In genomic region chr4:6042293-6043063, GRCh38 we compare ENCODE assay signal across 24 cellular contexts. TPM values are rescaled to one million over a fixed set of nuclear protein-coding genes. Genes with fewer than 3 reads are reported as not detected.
DNase-seq lines count a peak whose midpoint lies in the region; ATAC-seq, FAIRE-seq and TF ChIP-seq lines count a peak whose summit lies in the region.
"Had no signal": no experiment of that assay in that cellular context is flagged by ENCODE, and none has a peak within 500 bp of the region (broad histone marks: within the 10 kb centered on the region; RNA-seq: fewer than 3 reads in every experiment).

No MANE protein-coding gene starts in this region.

- no peak for TF ChIP-seq POLR2A in H1 (IDR thresholded peaks at IDR 0.05; ENCODE audit: control extremely low read depth in 1 of 2, low read depth in 2 of 2, low read length in 2 of 2)
- no peak for TF ChIP-seq POLR2A in esophagus muscularis mucosa (IDR thresholded peaks at IDR 0.05; ENCODE audit: low read depth)

- peak; percentile 57 for DNase-seq in activated CD8-positive, alpha-beta memory T cell treated with anti-CD3 and anti-CD28 coated beads, Interleukin-2, amount 10 ng/mL, durations not matched to agents 7 days and 5 days
- no peak for DNase-seq in activated CD8-positive, alpha-beta memory T cell treated with anti-CD3 and anti-CD28 coated beads, Interleukin-2, amount 50 U/mL, for 4 hours
- peak; percentile 26 for DNase-seq in activated CD4-positive, alpha-beta memory T cell treated with anti-CD3 and anti-CD28 coated beads for 36 hours
- no peak for DNase-seq in H1 (ENCODE audit: low read depth in 1 of 2, low spot score in 2 of 2)
- DNase-seq in stimulated activated naive CD8-positive, alpha-beta T cell treated with anti-CD3 and anti-CD28 coated beads, Interleukin-15, amount 100 ng/mL, for 72 hours, result no peak
- DNase-seq in esophagus muscularis mucosa (ENCODE audit: extremely low spot score), result no peak
- no peak for DNase-seq in OCI-M1 (lab: John Stamatoyannopoulos, UW)
- DNase-seq: EL, GF-D8, KBM-7, MM.1S, NCI-H1048, NCI-H1436, NCI-H187 treated with DMSO at 0.1 percent for 48 hours, NCI-H2227 treated with DMSO at 0.1 percent for 48 hours, NCI-H510A, NCI-H748 treated with DMSO at 0.1 percent for 48 hours, SIG-M5, SK-N-SH had no signal

- no peak overlapping the region for H3K14ac ChIP-seq in H1 (ENCODE audit: insufficient read length)

- no peak for TF ChIP-seq CTCF in H1 (IDR thresholded peaks at IDR 0.05; ENCODE audit: control extremely low read depth in 1 of 3, insufficient read depth in 1 of 3, low read depth in 1 of 3, low read length in 3 of 3)
- TF ChIP-seq CTCF in esophagus muscularis mucosa (IDR thresholded peaks at IDR 0.05), result no peak

- H3K18ac ChIP-seq in H1 (ENCODE audit: extremely low read depth, low read length), result no peak overlapping the region

- peaks cover 0 to 4% of the 10 kb centered on the region in 2 experiments for H4K20me1 ChIP-seq in H1 (replicated peaks in 1 of 2; ENCODE audit: control insufficient read depth in 1 of 2, insufficient read depth in 2 of 2, low read length in 2 of 2)

- H2AK5ac ChIP-seq in H1 (ENCODE audit: low read depth, low read length), result 0 out of 2 replicates have a peak overlapping the region, but pooled peaks have one; percentile 34

- H3K4me1 ChIP-seq in H1 (replicated peaks in 1 of 4; ENCODE audit: control insufficient read depth in 3 of 4, insufficient read depth in 4 of 4, low read length in 3 of 4) (no peaks in the 10 kb centered on the region; a peak in 1 of 7 replicates), esophagus muscularis mucosa (no peaks in the 10 kb centered on the region)
- H3K4me1 ChIP-seq: HAP-1 had no signal

- no peaks in the 10 kb centered on the region for H3K27me3 Mint-ChIP-seq in activated CD8-positive, alpha-beta memory T cell treated with anti-CD3 and anti-CD28 coated beads, Interleukin-2, amount 10 ng/mL, durations not matched to agents 7 days and 5 days
- peaks cover 5% of the 10 kb centered on the region for H3K27me3 Mint-ChIP-seq in activated CD4-positive, alpha-beta memory T cell treated with anti-CD3 and anti-CD28 coated beads for 36 hours
- peaks cover 21% of the 10 kb centered on the region for H3K27me3 Mint-ChIP-seq in stimulated activated naive CD8-positive, alpha-beta T cell treated with anti-CD3 and anti-CD28 coated beads, Interleukin-15, amount 100 ng/mL, for 72 hours

- H3K27me3 ChIP-seq in H1 (replicated peaks in 1 of 4; ENCODE audit: control insufficient read depth in 3 of 4, extremely low read depth in 1 of 4, insufficient read depth in 3 of 4, low read length in 3 of 4) (no peaks in the 10 kb centered on the region; a peak in 1 of 7 replicates), esophagus muscularis mucosa (peaks cover 0 to 60% (median 0%) of the 10 kb centered on the region in 4 donors)

- H3K4me1 Mint-ChIP-seq in activated CD8-positive, alpha-beta memory T cell treated with anti-CD3 and anti-CD28 coated beads, Interleukin-2, amount 10 ng/mL, durations not matched to agents 7 days and 5 days, result peaks cover 47% of the 10 kb centered on the region
- H3K4me1 Mint-ChIP-seq in activated CD4-positive, alpha-beta memory T cell treated with anti-CD3 and anti-CD28 coated beads for 36 hours (ENCODE audit: low read depth), result peaks cover 17% of the 10 kb centered on the region
- no peaks in the 10 kb centered on the region for H3K4me1 Mint-ChIP-seq in stimulated activated naive CD8-positive, alpha-beta T cell treated with anti-CD3 and anti-CD28 coated beads, Interleukin-15, amount 100 ng/mL, for 72 hours
- H3K4me1 Mint-ChIP-seq: CD14-positive monocyte had no signal

- H3K9me3 ChIP-seq in H1 (ENCODE audit: insufficient read depth in 2 of 2, low read depth in 1 of 2, low read length in 1 of 2) (no peaks in the 10 kb centered on the region), esophagus muscularis mucosa (no peaks in the 10 kb centered on the region)
- H3K9me3 ChIP-seq: HAP-1, SK-N-SH had no signal

- no peak for FAIRE-seq in H1 (lab: Jason Lieb, UNC)
- FAIRE-seq: A204.1 had no signal

- peak overlapping the region; percentile 75; the same call in 1 of the 2 replicates for H2BK12ac ChIP-seq in H1 (ENCODE audit: low read depth, low read length)

- H3K36me3 ChIP-seq in H1 (ENCODE audit: control insufficient read depth in 2 of 4, insufficient read depth in 4 of 4, low read length in 3 of 4) (no peaks in the 10 kb centered on the region), esophagus muscularis mucosa (no peaks in the 10 kb centered on the region)
- H3K36me3 ChIP-seq: HAP-1 had no signal

- no peak overlapping the region for H3K4me3 Mint-ChIP-seq in activated CD8-positive, alpha-beta memory T cell treated with anti-CD3 and anti-CD28 coated beads, Interleukin-2, amount 10 ng/mL, durations not matched to agents 7 days and 5 days
- H3K4me3 Mint-ChIP-seq in activated CD4-positive, alpha-beta memory T cell treated with anti-CD3 and anti-CD28 coated beads for 36 hours, result no peak overlapping the region
- no peak overlapping the region for H3K4me3 Mint-ChIP-seq in stimulated activated naive CD8-positive, alpha-beta T cell treated with anti-CD3 and anti-CD28 coated beads, Interleukin-15, amount 100 ng/mL, for 72 hours
- H3K4me3 Mint-ChIP-seq: CD14-positive monocyte had no signal

- H3K56ac ChIP-seq in H1 (replicated peaks; ENCODE audit: insufficient read length, low read depth, low read length), result no peak overlapping the region

- peak overlapping the region; percentile 6 for H3K27ac Mint-ChIP-seq in activated CD8-positive, alpha-beta memory T cell treated with anti-CD3 and anti-CD28 coated beads, Interleukin-2, amount 10 ng/mL, durations not matched to agents 7 days and 5 days
- H3K27ac Mint-ChIP-seq in activated CD4-positive, alpha-beta memory T cell treated with anti-CD3 and anti-CD28 coated beads for 36 hours, result no peak overlapping the region
- no peak overlapping the region for H3K27ac Mint-ChIP-seq in stimulated activated naive CD8-positive, alpha-beta T cell treated with anti-CD3 and anti-CD28 coated beads, Interleukin-15, amount 100 ng/mL, for 72 hours
- H3K27ac Mint-ChIP-seq: CD14-positive monocyte had no signal

- H3K23me2 ChIP-seq in H1 (ENCODE audit: low read depth, low read length), result peaks cover 2% of the 10 kb centered on the region; the same call in 1 of the 2 replicates

- H2BK20ac ChIP-seq in H1 (ENCODE audit: low read length), result no peak overlapping the region

- H3K4me2 ChIP-seq in H1 (ENCODE audit: insufficient read depth in 1 of 2, low read depth in 2 of 2, low read length in 2 of 2), result no peak overlapping the region
- H3K4me2 ChIP-seq: SK-N-SH had no signal

- POLR2A ChIA-PET in activated CD4-positive, alpha-beta memory T cell treated with anti-CD3 and anti-CD28 coated beads for 36 hours (lab: Charles Lee), result no interaction called here
- POLR2A ChIA-PET in H1 (lab: Charles Lee; ENCODE audit: partially characterized antibody), result interaction anchor here (1.1 kb wide), 1 partner anchor 31 kb away, joined by 3 read pairs; no protein-coding TSS in a partner anchor

- no peak overlapping the region for H4K5ac ChIP-seq in H1 (ENCODE audit: insufficient read length, low read depth, low read length)

- H3K9ac ChIP-seq in H1 (replicated peaks in 1 of 4; ENCODE audit: extremely low read depth in 1 of 4, low read depth in 3 of 4, low read length in 3 of 4), result no peak overlapping the region
- H3K9ac ChIP-seq: SK-N-SH had no signal

- H3K27ac ChIP-seq in H1 (ENCODE audit: low read depth, low read length) (no peak overlapping the region), esophagus muscularis mucosa (replicated peaks in 1 of 4) (no peak overlapping the region)
- H3K27ac ChIP-seq: RWPE1 had no signal

- intact Hi-C loops in activated CD4-positive, alpha-beta memory T cell treated with anti-CD3 and anti-CD28 coated beads for 36 hours (cut with micrococcal nuclease), result no loop called here
- intact Hi-C loops in esophagus muscularis mucosa (cut with DNase I), result no loop called here

- H2AFZ ChIP-seq in H1 (ENCODE audit: low read length), result no peak overlapping the region

- no peaks in the 10 kb centered on the region for H3K9me3 Mint-ChIP-seq in activated CD8-positive, alpha-beta memory T cell treated with anti-CD3 and anti-CD28 coated beads, Interleukin-2, amount 10 ng/mL, durations not matched to agents 7 days and 5 days (ENCODE audit: low read depth)
- no peaks in the 10 kb centered on the region for H3K9me3 Mint-ChIP-seq in activated CD4-positive, alpha-beta memory T cell treated with anti-CD3 and anti-CD28 coated beads for 36 hours
- H3K9me3 Mint-ChIP-seq in stimulated activated naive CD8-positive, alpha-beta T cell treated with anti-CD3 and anti-CD28 coated beads, Interleukin-15, amount 100 ng/mL, for 72 hours, result no peaks in the 10 kb centered on the region

- TF ChIP-seq EP300 in H1 (IDR thresholded peaks at IDR 0.05; ENCODE audit: borderline replicate concordance in 1 of 2, low read depth in 2 of 2, low read length in 2 of 2) (no peak), esophagus muscularis mucosa (IDR thresholded peaks at IDR 0.05) (no peak)

- no peak overlapping the region for H3K23ac ChIP-seq in H1 (ENCODE audit: insufficient read length)

- CTCF ChIA-PET in activated CD8-positive, alpha-beta memory T cell treated with anti-CD3 and anti-CD28 coated beads, Interleukin-2, amount 10 ng/mL, durations not matched to agents 7 days and 5 days (lab: Charles Lee), result interaction anchor here (1.0 to 1.5 kb wide), 4 partner anchors 11 to 289 kb away, joined by 3 to 4 read pairs (median 4); no protein-coding TSS in a partner anchor
- CTCF ChIA-PET in activated CD4-positive, alpha-beta memory T cell treated with anti-CD3 and anti-CD28 coated beads for 36 hours (lab: Charles Lee), result no interaction called here
- CTCF ChIA-PET in H1 (lab: Charles Lee; ENCODE audit: partially characterized antibody), result interaction anchor here (0.6 to 1.7 kb wide), 8 partner anchors 9 to 45 kb away, joined by 3 to 7 read pairs (median 4); partner anchors contain the start of gene C4orf50

- no peaks in the 10 kb centered on the region for H3K79me2 ChIP-seq in H1 (ENCODE audit: control insufficient read depth in 1 of 2, insufficient read depth in 2 of 2, low read length in 2 of 2)

- no peak overlapping the region for H4K91ac ChIP-seq in H1 (replicated peaks; ENCODE audit: insufficient read length, low read length)

- no peak overlapping the region for H2BK120ac ChIP-seq in H1 (replicated peaks; ENCODE audit: low read depth, low read length)

- no peak overlapping the region for H3K4me3 ChIP-seq in H1 (ENCODE audit: extremely low read depth in 1 of 4, insufficient read depth in 2 of 4, low read depth in 3 of 4, low read length in 4 of 4)
- no peak overlapping the region for H3K4me3 ChIP-seq in esophagus muscularis mucosa
- H3K4me3 ChIP-seq: HAP-1 had no signal

- ATAC-seq in activated CD8-positive, alpha-beta memory T cell treated with anti-CD3 and anti-CD28 coated beads, Interleukin-2, amount 10 ng/mL, durations not matched to agents 7 days and 5 days, result peak; percentile 64
- ATAC-seq in stimulated activated naive CD8-positive, alpha-beta T cell treated with anti-CD3 and anti-CD28 coated beads, Interleukin-15, amount 100 ng/mL, for 72 hours, result peak; percentile 73

- H3K4ac ChIP-seq in H1 (replicated peaks; ENCODE audit: insufficient read length, low read depth, low read length), result no peak overlapping the region

- H2BK15ac ChIP-seq in H1 (ENCODE audit: low read length), result no peak overlapping the region

- no peaks in the 10 kb centered on the region for H3K79me1 ChIP-seq in H1 (ENCODE audit: low read depth, low read length)

- 94% methylated on average over 20 of the region's 21 CpGs; no CpG with 5 or more reads in 1 of the 2 experiments for WGBS in H1 (ENCODE audit: extremely low coverage in 1 of 2, insufficient coverage in 1 of 2, insufficient read length in 1 of 2, insufficient replicate concordance in 2 of 2, low coverage in 1 of 2, low lambda C conversion rate in 2 of 2, missing lambda C conversion rate in 1 of 2), 2 experiments
- WGBS in esophagus muscularis mucosa, result 87% methylated on average over 19 of the region's 21 CpGs

- H3K36me3 Mint-ChIP-seq in activated CD8-positive, alpha-beta memory T cell treated with anti-CD3 and anti-CD28 coated beads, Interleukin-2, amount 10 ng/mL, durations not matched to agents 7 days and 5 days, result peaks cover 2% of the 10 kb centered on the region
- H3K36me3 Mint-ChIP-seq in activated CD4-positive, alpha-beta memory T cell treated with anti-CD3 and anti-CD28 coated beads for 36 hours, result no peaks in the 10 kb centered on the region
- H3K36me3 Mint-ChIP-seq: CD14-positive monocyte had no signal

- no peak for TF ChIP-seq RAD21 in H1 (IDR thresholded peaks at IDR 0.05 in 1 of 2, conservative IDR thresholded peaks at IDR 0.05 in 1 of 2; ENCODE audit: low read depth in 2 of 2, low read length in 2 of 2)

- 0 out of 2 replicates have a peak overlapping the region, but pooled peaks have one; percentile 15 for H4K8ac ChIP-seq in H1 (ENCODE audit: extremely low read depth, insufficient read depth, low read length)

- H2BK5ac ChIP-seq in H1 (ENCODE audit: low read depth, low read length), result no peak overlapping the region

RNA-seq across cellular contexts. Expression of gene C4orf50, which starts 24.2 kb away (rescaled TPM):
- 1 to 10 TPM in 1 of 2 experiments, under 1 TPM in 1; 0.82 to 1.1 TPM for total RNA-seq in activated CD8-positive, alpha-beta memory T cell treated with anti-CD3 and anti-CD28 coated beads, Interleukin-2, amount 10 ng/mL, durations not matched to agents 7 days and 5 days
- total RNA-seq in activated CD4-positive, alpha-beta memory T cell treated with anti-CD3 and anti-CD28 coated beads for 36 hours, result under 1 TPM; 0.07 to 0.10 TPM
- 0.22 and 0.23 TPM in 2 replicates for total RNA-seq in H1 (2021; fragmentation: NEBNext Ultra II Directional; extraction: Animal tissue kit (Norgen Biotek cat#: 25700))
- 0.08 and 0.16 TPM in 2 replicates for polyA plus RNA-seq in H1 (2011; rRNA removed)
- 0.14 TPM for polyA plus RNA-seq in H1 (2011; cell fraction: cytosol; rRNA removed)
- polyA plus RNA-seq in H1 (2011; cell fraction: nucleus; rRNA removed), result 0.44 TPM
- 0.15 to 0.25 TPM (median 0.20 TPM) in 4 replicates for polyA plus RNA-seq in H1 (2012, experiment 1 of 2)
- 0.04 TPM for polyA plus RNA-seq in H1 (2012, experiment 2 of 2)
- 0.06 TPM for polyA plus RNA-seq in H1 (2013, experiment 1 of 2)
- polyA plus RNA-seq in H1 (2013, experiment 2 of 2), result 0.09 TPM
- polyA minus RNA-seq in H1 (2011; rRNA and poly(A)+ RNA removed), result 0.32 and 0.46 TPM in 2 replicates
- 0.22 TPM for polyA minus RNA-seq in H1 (2011; cell fraction: cytosol; rRNA and poly(A)+ RNA removed)
- 0.70 TPM for polyA minus RNA-seq in H1 (2011; cell fraction: nucleus; rRNA and poly(A)+ RNA removed)
- total RNA-seq in esophagus muscularis mucosa, result under 1 TPM; 0.11 to 0.42 (median 0.26) TPM
- total RNA-seq: HT1080 had no signal
- polyA plus RNA-seq: CD14-positive monocyte had no signal

Comparison
In these comparisons a context has a peak if more than half of its experiments do, and no peak if none do; other contexts are left out.
1. DNase-seq: peak in activated CD8-positive, alpha-beta memory T cell treated with anti-CD3 and anti-CD28 coated beads, Interleukin-2, amount 10 ng/mL, durations not matched to agents 7 days and 5 days (single experiment) and activated CD4-positive, alpha-beta memory T cell treated with anti-CD3 and anti-CD28 coated beads for 36 hours (single experiment); none in activated CD8-positive, alpha-beta memory T cell treated with anti-CD3 and anti-CD28 coated beads, Interleukin-2, amount 50 U/mL, for 4 hours (single experiment), H1 (0 of 2), stimulated activated naive CD8-positive, alpha-beta T cell treated with anti-CD3 and anti-CD28 coated beads, Interleukin-15, amount 100 ng/mL, for 72 hours (0 of 2), esophagus muscularis mucosa (single experiment) and OCI-M1 (single experiment).